ENCODE assay signal across 18 cellular contexts in the genomic region with DNA sequence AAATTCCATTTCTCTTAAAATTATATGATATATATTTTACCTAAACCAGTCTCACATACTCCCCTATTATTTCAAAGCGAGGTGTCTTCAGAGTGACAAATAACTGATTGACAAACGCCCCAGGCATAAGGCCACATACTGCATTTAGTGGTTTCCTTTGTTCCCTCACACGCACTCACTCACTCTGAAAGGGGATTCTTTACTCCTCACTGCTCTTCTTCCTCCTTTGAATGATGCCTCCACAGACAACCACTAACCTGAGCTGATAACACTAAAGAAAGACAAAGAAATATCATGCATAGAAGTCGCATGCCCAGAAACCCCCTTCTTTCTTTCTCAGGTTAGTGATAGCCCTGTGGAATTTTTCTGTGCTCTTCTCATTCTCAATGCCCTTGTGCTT. TPM values are rescaled to one million over a fixed set of nuclear protein-coding genes. Genes with fewer than 3 reads are reported as not detected.
A peak's percentile ranks its signal among the peaks of the same experiment; 100 is the strongest.
DNase-seq lines count a peak whose midpoint lies in the region; ATAC-seq, FAIRE-seq and TF ChIP-seq lines count a peak whose summit lies in the region.
"Had no signal": no experiment of that assay in that cellular context is flagged by ENCODE, and none has a peak within 500 bp of the region (broad histone marks: within the 10 kb centered on the region; RNA-seq: fewer than 3 reads in every experiment).

No MANE protein-coding gene starts in this region.

- in situ Hi-C loops in HepG2 (cut with HindIII; ENCODE audit: extremely low pct_ligation_motif_present, low pct_unique_long_range_greater_than_20kb) = no loop called here
- in situ Hi-C loops in KBM-7 (cut with MboI; ENCODE audit: low pct_unique_long_range_greater_than_20kb, low sequenced_read_pairs) = no loop called here
- in situ Hi-C loops in GM12878 (cut with MboI) = no loop called here
- in situ Hi-C loops in GM13976 (cut with MboI; ENCODE audit: low sequenced_read_pairs, unreplicated experiment) = no loop called here

- no peaks in the 10 kb centered on the region for H4K20me1 ChIP-seq in HepG2 (ENCODE audit: insufficient read depth, low read length)
- no peaks in the 10 kb centered on the region for H4K20me1 ChIP-seq in GM12878 (ENCODE audit: control insufficient read depth, insufficient read depth)
- H4K20me1 ChIP-seq: BLaER1 had no signal

- H2AFZ ChIP-seq in HepG2 (ENCODE audit: low read length) (peak overlapping the region; percentile 54), GM12878 (ENCODE audit: control insufficient read depth, low read depth, low read length) (no peak overlapping the region)

- 4% methylated on average over 4 of the region's 4 CpGs for WGBS in HepG2 (ENCODE audit: low lambda C conversion rate)
- 62% methylated on average over 3 of the region's 4 CpGs for WGBS in right lobe of liver (ENCODE audit: insufficient coverage, low coverage, low lambda C conversion rate, missing lambda C conversion rate)
- WGBS in GM12878 (ENCODE audit: insufficient coverage, insufficient replicate concordance, low lambda C conversion rate, missing lambda C conversion rate) = 45% methylated on average over 4 of the region's 4 CpGs

- TF ChIP-seq RAD21 in HepG2 (CRISPR knock-in tag; IDR thresholded peaks at IDR 0.05) (no peak), GM12878 (IDR thresholded peaks at IDR 0.05; ENCODE audit: insufficient read depth, low read depth, low read length) (no peak)

- H3K4me3 ChIP-seq in HepG2 (replicated peaks in 1 of 3; ENCODE audit: insufficient read depth in 1 of 3, low read depth in 2 of 3, low read length in 3 of 3) (no peak overlapping the region), right lobe of liver (no peak overlapping the region), GM12878 (no peak overlapping the region)
- H3K4me3 ChIP-seq: BLaER1 had no signal

- TF ChIP-seq EP300 in HepG2 (IDR thresholded peaks at IDR 0.05; ENCODE audit: low read depth in 2 of 2, low read length in 2 of 2) = no peak
- no peak for TF ChIP-seq EP300 in HepG2 (CRISPR knock-in tag; IDR thresholded peaks at IDR 0.05; ENCODE audit: borderline replicate concordance)
- TF ChIP-seq EP300 in GM12878 (IDR thresholded peaks at IDR 0.05; ENCODE audit: borderline replicate concordance in 1 of 2, control insufficient read depth in 1 of 2, low read depth in 2 of 2, low read length in 2 of 2) = no peak

- H3K4me1 Mint-ChIP-seq in HFFc6 (ENCODE audit: low read depth) = peaks cover 12% of the 10 kb centered on the region

- SMC1A ChIA-PET in GM12878 (lab: Charles Lee; ENCODE audit: uncharacterized antibody, unreplicated experiment) = no interaction called here

- no peak overlapping the region for H3K4me3 Mint-ChIP-seq in HFFc6
- H3K4me3 Mint-ChIP-seq: CD8-positive, alpha-beta memory T cell had no signal

- intact Hi-C loops in HepG2 (cut with micrococcal nuclease; ENCODE audit: unreplicated experiment) = no loop called here
- intact Hi-C loops in right lobe of liver (cut with DNase I) = no loop called here
- intact Hi-C loops in GM12878 (cut with micrococcal nuclease; ENCODE audit: unreplicated experiment) = no loop called here

- no peaks in the 10 kb centered on the region; the same call in 1 of the 2 replicates for H3K27me3 Mint-ChIP-seq in HFFc6 (ENCODE audit: insufficient read depth)

- H3K79me2 ChIP-seq in HepG2 (ENCODE audit: insufficient read depth, low read length) (no peaks in the 10 kb centered on the region), GM12878 (ENCODE audit: control insufficient read depth, insufficient read depth, low read length) (no peaks in the 10 kb centered on the region)

- POLR2A ChIA-PET in HepG2 (lab: Yijun Ruan, JAX) (no interaction called here), GM12878 (lab: Charles Lee) (no interaction called here)

- ATAC-seq in HepG2 (no peak), right lobe of liver (no peak), GM12878 (peak; percentile 56), HG03457 (IDR thresholded peaks at IDR 0.05; ENCODE audit: unreplicated experiment) (no peak), HG02610 (IDR thresholded peaks at IDR 0.05; ENCODE audit: unreplicated experiment) (no peak)

- H3K9ac ChIP-seq in HepG2 (ENCODE audit: insufficient read depth, low read depth, low read length) (no peak overlapping the region), GM12878 (ENCODE audit: control insufficient read depth, insufficient read depth, low read length) (no peak overlapping the region)
- H3K9ac ChIP-seq: BLaER1, KMS-11 had no signal

- FAIRE-seq in HepG2 (lab: Jason Lieb, UNC) (no peak), GM12878 (lab: Jason Lieb, UNC) (no peak)
- FAIRE-seq: H54 had no signal

- no TSS peak for BruUV-seq in HepG2 (replicated peaks; lab: Mats Ljungman, UMichigan)
- BruUV-seq in GM12878 (replicated peaks; lab: Mats Ljungman, UMichigan) = no TSS peak

- no peak overlapping the region for H3K27ac ChIP-seq in HepG2 (ENCODE audit: extremely low read length, insufficient read depth, low read length)
- no peak overlapping the region for H3K27ac ChIP-seq in right lobe of liver
- no peak overlapping the region for H3K27ac ChIP-seq in GM12878 (ENCODE audit: control insufficient read depth, insufficient read depth)
- H3K27ac ChIP-seq: 22Rv1, BLaER1, HL-60, KMS-11 had no signal

- H3K9me3 ChIP-seq in HepG2 (ENCODE audit: low read length) (no peaks in the 10 kb centered on the region), right lobe of liver (no peaks in the 10 kb centered on the region), GM12878 (replicated peaks; ENCODE audit: control insufficient read depth, insufficient read depth, low read length) (no peaks in the 10 kb centered on the region)
- H3K9me3 ChIP-seq: BLaER1, Caco-2 had no signal

- TF ChIP-seq POLR2A in HepG2 (IDR thresholded peaks at IDR 0.05; ENCODE audit: insufficient read depth in 1 of 2, low read depth in 2 of 2, low read length in 2 of 2) = no peak
- TF ChIP-seq POLR2A in right lobe of liver (IDR thresholded peaks at IDR 0.05) = no peak
- no peak for TF ChIP-seq POLR2A in GM12878 (IDR thresholded peaks at IDR 0.05; ENCODE audit: low read depth, low read length)

- CTCF ChIA-PET in HepG2 (lab: Yijun Ruan, JAX; ENCODE audit: low intra/inter-chr PET ratio, low total read pairs) (no interaction called here), GM12878 (lab: Yijun Ruan, JAX) (interaction anchor here (0.6 to 1.3 kb wide), 3 partner anchors 11 to 86 kb away, joined by 3 to 4 read pairs (median 3); no protein-coding TSS in a partner anchor)

- no peaks in the 10 kb centered on the region for H3K4me1 ChIP-seq in HepG2 (ENCODE audit: insufficient read depth, low read length)
- no peaks in the 10 kb centered on the region for H3K4me1 ChIP-seq in right lobe of liver
- H3K4me1 ChIP-seq in GM12878 (ENCODE audit: control insufficient read depth, insufficient read depth, low read length) = no peaks in the 10 kb centered on the region
- H3K4me1 ChIP-seq: BLaER1, Caco-2 had no signal

- DNase-seq in HepG2 (ENCODE audit: low spot score) = no peak
- no peak for DNase-seq in right lobe of liver
- DNase-seq in KBM-7 = peak; percentile 32
- no peak for DNase-seq in GM12878 (ENCODE audit: low read depth, low spot score)
- DNase-seq in GM13976 (ENCODE audit: low spot score) = no peak
- DNase-seq in HFFc6 = no peak
- DNase-seq: AML-193; Caco-2; CD8-positive, alpha-beta memory T cell; DMS53; IMR-90 had no signal

- RAD21 ChIA-PET in GM12878 (lab: Charles Lee; ENCODE audit: unreplicated experiment) = no interaction called here

- no peaks in the 10 kb centered on the region for H3K36me3 Mint-ChIP-seq in HFFc6 (ENCODE audit: low read depth)
- H3K36me3 Mint-ChIP-seq: CD8-positive, alpha-beta memory T cell had no signal

- H3K4me2 ChIP-seq in HepG2 (ENCODE audit: low read depth, low read length) = no peak overlapping the region
- 0 out of 2 replicates have a peak overlapping the region, but pooled peaks have one; percentile 3 for H3K4me2 ChIP-seq in GM12878 (ENCODE audit: control insufficient read depth, insufficient read depth)
- H3K4me2 ChIP-seq: BLaER1, KMS-11 had no signal

- no peaks in the 10 kb centered on the region for H3K9me3 Mint-ChIP-seq in HFFc6
- H3K9me3 Mint-ChIP-seq: CD8-positive, alpha-beta memory T cell had no signal

- TF ChIP-seq CTCF in HepG2 (CRISPR knock-in tag; IDR thresholded peaks at IDR 0.05) = no peak
- no peak for TF ChIP-seq CTCF in right lobe of liver (IDR thresholded peaks at IDR 0.05)
- no peak for TF ChIP-seq CTCF in GM12878 (IDR thresholded peaks at IDR 0.05 in 2 of 3, conservative IDR thresholded peaks at IDR 0.05 in 1 of 3; ENCODE audit: control insufficient read depth in 2 of 3, extremely low read depth in 1 of 3, insufficient read depth in 1 of 3, low read depth in 3 of 3, low read length in 3 of 3)
- TF ChIP-seq CTCF in GM13976 (IDR thresholded peaks at IDR 0.05; ENCODE audit: borderline replicate concordance, control extremely low read depth, extremely low read depth, insufficient read depth, missing control alignments) = no peak
- no peak for TF ChIP-seq CTCF in HFFc6 (IDR thresholded peaks at IDR 0.05)

- H3K27me3 ChIP-seq in HepG2 (ENCODE audit: control insufficient read depth in 1 of 2, insufficient read depth in 2 of 2, low read length in 2 of 2) = no peaks in the 10 kb centered on the region
- no peaks in the 10 kb centered on the region for H3K27me3 ChIP-seq in right lobe of liver
- H3K27me3 ChIP-seq in GM12878 (replicated peaks in 1 of 2; ENCODE audit: control insufficient read depth in 2 of 2, insufficient read depth in 2 of 2, low read length in 1 of 2) = no peaks in the 10 kb centered on the region; a peak in 1 of 4 replicates
- H3K27me3 ChIP-seq: BLaER1 had no signal

- no peak overlapping the region for H3K27ac Mint-ChIP-seq in HFFc6
- H3K27ac Mint-ChIP-seq: CD8-positive, alpha-beta memory T cell had no signal

- no peaks in the 10 kb centered on the region for H3K36me3 ChIP-seq in HepG2 (replicated peaks in 1 of 2; ENCODE audit: control insufficient read depth in 1 of 2, insufficient read depth in 2 of 2, low read length in 2 of 2)
- no peaks in the 10 kb centered on the region for H3K36me3 ChIP-seq in right lobe of liver
- no peaks in the 10 kb centered on the region for H3K36me3 ChIP-seq in GM12878 (ENCODE audit: control insufficient read depth in 2 of 2, insufficient read depth in 2 of 2, low read length in 1 of 2)
- H3K36me3 ChIP-seq: BLaER1 had no signal

RNA-seq across cellular contexts. Expression of gene BBX, which starts 24.1 kb away (rescaled TPM):
- total RNA-seq in HepG2 (2016; rRNA removed; fragmentation: Illumina TruSeq; extraction: Trizol) (13.7 and 20.6 TPM in 2 replicates), right lobe of liver (10 to 100 TPM; 15.0 to 22.4 (median 19.1) TPM), GM12878 (2014; rRNA removed) (25.5 and 29.6 TPM in 2 replicates), GM12878 (2014; rRNA removed; fragmentation: Illumina TruSeq; extraction: Trizol) (30.1 and 32.1 TPM in 2 replicates), GM12878 (2021) (25.4 and 31.8 TPM in 2 replicates)
- 27.0 and 28.5 TPM in 2 replicates for total RNA-seq in HepG2 (2016; cell fraction: cytosol; rRNA removed; fragmentation: Illumina TruSeq; extraction: Trizol; ENCODE audit: low read depth)
- total RNA-seq in HepG2 (2016; cell fraction: insoluble cytoplasmic fraction; rRNA removed; fragmentation: Illumina TruSeq; extraction: Trizol) = 14.6 and 21.3 TPM in 2 replicates
- 7.3 and 8.3 TPM in 2 replicates for total RNA-seq in HepG2 (2016; cell fraction: membrane; rRNA removed; fragmentation: Illumina TruSeq; extraction: Trizol)
- total RNA-seq in HepG2 (2016; cell fraction: nucleus; rRNA removed; fragmentation: Illumina TruSeq; extraction: Trizol) = 31.5 and 33.7 TPM in 2 replicates
- polyA plus RNA-seq in HepG2 (2011; rRNA removed) (20.2 and 23.2 TPM in 2 replicates), GM12878 (2011; rRNA removed) (37.6 and 56.0 TPM in 2 replicates), GM12878 (2014; fragmentation: Illumina TruSeq; extraction: Trizol) (23.7 and 25.3 TPM in 2 replicates), GM12878 (2014; fragmentation: Nextera tagmentation; extraction: Ambion mirVana) (10 to 100 TPM; 17.5 to 37.3 TPM), GM12878 (2014; rRNA removed) (13.3 and 16.0 TPM in 2 replicates), GM12878 (2016; fragmentation: Nextera tagmentation; extraction: Ambion mirVana) (10 to 100 TPM; 36.7 to 38.5 TPM)
- 11.2 and 13.9 TPM in 2 replicates for polyA plus RNA-seq in HepG2 (2011; cell fraction: cytosol; rRNA removed)
- polyA plus RNA-seq in HepG2 (2011; cell fraction: nucleus; rRNA removed) = 28.5 and 32.7 TPM in 2 replicates
- 19.4 and 20.9 TPM in 2 replicates for polyA plus RNA-seq in HepG2 (2012)
- 0.15 and 0.25 TPM in 2 replicates for polyA plus RNA-seq in HepG2 (2016; cell fraction: cytosol; fragmentation: Illumina TruSeq; extraction: Trizol; ENCODE audit: low read depth)
- polyA plus RNA-seq in HepG2 (2016; cell fraction: insoluble cytoplasmic fraction; fragmentation: Illumina TruSeq; extraction: Trizol; ENCODE audit: low read depth) = 10.3 and 11.4 TPM in 2 replicates
- 0.88 and 0.95 TPM in 2 replicates for polyA plus RNA-seq in HepG2 (2016; cell fraction: membrane; fragmentation: Illumina TruSeq; extraction: Trizol; ENCODE audit: low read depth)
- polyA plus RNA-seq in HepG2 (2016; cell fraction: nucleus; fragmentation: Illumina TruSeq; extraction: Trizol; ENCODE audit: insufficient read depth, low read depth) = 8.0 and 10.1 TPM in 2 replicates
- polyA minus RNA-seq in HepG2 (2011; rRNA and poly(A)+ RNA removed; ENCODE audit: low replicate concordance) = 106 and 181 TPM in 2 replicates
- 23.6 and 35.7 TPM in 2 replicates for polyA minus RNA-seq in HepG2 (2011; cell fraction: cytosol; rRNA and poly(A)+ RNA removed)
- polyA minus RNA-seq in HepG2 (2011; cell fraction: nucleus; rRNA and poly(A)+ RNA removed) = 180 and 182 TPM in 2 replicates
- 194 and 197 TPM in 2 replicates for total RNA-seq in GM12878 (2013; cell fraction: nucleolus; rRNA removed)
- polyA plus RNA-seq in GM12878 (2011; ENCODE audit: low read depth) = 7.4 TPM
- 22.7 and 23.3 TPM in 2 replicates for polyA plus RNA-seq in GM12878 (2011; cell fraction: cytosol; rRNA removed)
- 36.7 and 42.0 TPM in 2 replicates for polyA plus RNA-seq in GM12878 (2011; cell fraction: nucleus; rRNA removed)
- 10.6 and 13.3 TPM in 2 replicates for polyA plus RNA-seq in GM12878 (2012)
- polyA minus RNA-seq in GM12878 (2011; rRNA and poly(A)+ RNA removed) = 94.7 and 99.3 TPM in 2 replicates
- polyA minus RNA-seq in GM12878 (2011; cell fraction: cytosol; rRNA and poly(A)+ RNA removed) = 20.4 and 27.5 TPM in 2 replicates
- 120 and 178 TPM in 2 replicates for polyA minus RNA-seq in GM12878 (2011; cell fraction: nucleus; rRNA and poly(A)+ RNA removed)
- total RNA-seq in HFFc6 (2021; fragmentation: NEBNext Ultra II Directional; extraction: Animal tissue kit (Norgen Biotek cat#: 25700)) = 10 to 100 TPM; 40.6 to 50.3 (median 46.4) TPM
